29 cellular contexts compared by ENCODE assay signal in genomic region chr11:44368886-44369285, GRCh38. TPM values are rescaled to one million over a fixed set of nuclear protein-coding genes. Genes with fewer than 3 reads are reported as not detected.
"Had no signal": no experiment of that assay in that cellular context is flagged by ENCODE, and none has a peak within 500 bp of the region (broad histone marks: within the 10 kb centered on the region; RNA-seq: fewer than 3 reads in every experiment).

No MANE protein-coding gene starts in this region.

- DNase-seq: hippocampal formation; left colon; left lung; lower lobe of right lung; mammary epithelial cell; mesenchymal stem cell; naive B cell; natural killer cell; nephron progenitor cell; ovary; retina; right cardiac atrium; sigmoid colon; small intestine; spleen; stimulated activated CD4-positive, alpha-beta T cell treated with anti-CD3 and anti-CD28 coated beads, Interleukin-4, amount 100 ng/mL, for 24 hours; stimulated activated naive CD4-positive, alpha-beta T cell; tibial artery; trophoblast cell; uterus had no signal

- FAIRE-seq: keratinocyte, small intestine had no signal

- H3K4me2 ChIP-seq: neural progenitor cell had no signal

- H3K36me3 ChIP-seq: left lung, lower lobe of right lung, neural progenitor cell, ovary, prostate gland, sigmoid colon, spleen, suprapubic skin, thoracic aorta, tibial artery, uterus had no signal

- H2AFZ ChIP-seq: neural progenitor cell had no signal

- H3K9me3 ChIP-seq: left lung, lower lobe of right lung, ovary, prostate gland, sigmoid colon, suprapubic skin, thoracic aorta, uterus had no signal

- H3K4me1 ChIP-seq: left lung, lower lobe of right lung, prostate gland, sigmoid colon, spleen, suprapubic skin, tibial artery, uterus had no signal

- H3K27me3 ChIP-seq: neural progenitor cell, ovary, sigmoid colon, uterus had no signal

- H3K4me3 ChIP-seq: left lung, lower lobe of right lung, neural progenitor cell, ovary, prostate gland, sigmoid colon, spleen, suprapubic skin, thoracic aorta, tibial artery, uterus had no signal

- H3K27ac ChIP-seq: left lung, lower lobe of right lung, neural progenitor cell, ovary, prostate gland, sigmoid colon, spleen, suprapubic skin, thoracic aorta, tibial artery, uterus had no signal

- H3K9ac ChIP-seq: neural progenitor cell had no signal

- ATAC-seq: left colon; left lung; lower lobe of right lung; natural killer cell; right cardiac atrium; stimulated activated effector memory CD8-positive, alpha-beta T cell treated with anti-CD3 and anti-CD28 coated beads, Interleukin-12 subunit alpha, Interleukin-12 subunit beta, amount 100 ng/mL, for 72 hours had no signal

RNA-seq across cellular contexts. Expression of gene ALX4, which starts 58.9 kb away (rescaled TPM):
- total RNA-seq: left colon, left lung, liver, lower lobe of right lung, mononuclear cell, natural killer cell, right cardiac atrium, sigmoid colon, thoracic aorta, ureter had no signal
- polyA plus RNA-seq: keratinocyte, liver, mammary epithelial cell, sigmoid colon, small intestine, spleen had no signal
